In the genomic region with DNA sequence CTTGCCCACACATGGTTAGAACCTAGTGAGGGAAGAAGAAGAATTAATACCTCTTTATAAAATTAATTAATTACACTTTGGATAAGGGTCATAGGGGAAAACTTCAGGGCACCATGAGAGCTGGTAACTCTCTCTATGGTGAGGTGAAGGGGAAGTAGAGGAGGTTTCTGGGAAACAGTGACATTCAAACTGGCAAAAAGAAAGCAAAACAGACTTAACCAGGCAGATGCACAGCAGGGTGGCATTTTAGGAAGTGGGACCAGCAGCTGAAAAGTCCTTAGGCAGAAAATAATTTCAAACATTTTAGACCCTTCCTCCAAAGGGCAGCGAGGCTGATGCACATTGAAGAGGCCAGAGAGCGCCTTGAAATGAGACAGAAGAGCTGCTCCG, we compare ENCODE assay signal across 19 cellular contexts.
"Had no signal": no experiment of that assay in that cellular context is flagged by ENCODE, and none has a peak within 500 bp of the region (broad histone marks: within the 10 kb centered on the region; RNA-seq: fewer than 3 reads in every experiment).

No MANE protein-coding gene starts in this region.

- H3K27ac ChIP-seq: lower lobe of right lung, right atrium auricular region, sigmoid colon had no signal

- H3K9me3 ChIP-seq: gastrocnemius medialis, lower lobe of right lung, right atrium auricular region, sigmoid colon had no signal

- ATAC-seq: esophagus mucosa; gastrocnemius medialis; left lobe of liver; lower lobe of right lung; naive thymus-derived CD4-positive, alpha-beta T cell had no signal

- H3K4me3 ChIP-seq: gastrocnemius medialis, lower lobe of right lung, right atrium auricular region, sigmoid colon, skin epidermis had no signal

- DNase-seq: effector memory CD4-positive, alpha-beta T cell; gastrocnemius medialis; glutamatergic neuron; islet precursor cell; lower lobe of right lung; mesenchymal stem cell; midbrain; naive thymus-derived CD4-positive, alpha-beta T cell; nephron progenitor cell; posterior cingulate gyrus; sigmoid colon; stimulated activated CD4-positive, alpha-beta T cell treated with anti-CD3 and anti-CD28 coated beads, Interleukin-2, amount 100 ng/mL, for 24 hours; stimulated activated CD4-positive, alpha-beta T cell treated with anti-CD3 and anti-CD28 coated beads, Interleukin-4, amount 100 ng/mL, for 4 hours; stimulated activated naive CD4-positive, alpha-beta T cell treated with Interleukin-2 at 50 U/mL for 16 hours had no signal

- H3K4me3 Mint-ChIP-seq: naive thymus-derived CD4-positive, alpha-beta T cell; nephron progenitor cell; type B pancreatic cell had no signal

- H3K36me3 ChIP-seq: gastrocnemius medialis, lower lobe of right lung, right atrium auricular region, sigmoid colon had no signal

- H3K4me1 ChIP-seq: lower lobe of right lung had no signal

- H3K27me3 ChIP-seq: gastrocnemius medialis, right atrium auricular region, sigmoid colon had no signal

- H3K9me3 Mint-ChIP-seq: nephron progenitor cell, type B pancreatic cell had no signal

- H3K36me3 Mint-ChIP-seq: naive thymus-derived CD4-positive, alpha-beta T cell; type B pancreatic cell had no signal

- H3K27ac Mint-ChIP-seq: naive thymus-derived CD4-positive, alpha-beta T cell; nephron progenitor cell; type B pancreatic cell had no signal
